ENCODE assay signal across 1 cellular context in the genomic region with DNA sequence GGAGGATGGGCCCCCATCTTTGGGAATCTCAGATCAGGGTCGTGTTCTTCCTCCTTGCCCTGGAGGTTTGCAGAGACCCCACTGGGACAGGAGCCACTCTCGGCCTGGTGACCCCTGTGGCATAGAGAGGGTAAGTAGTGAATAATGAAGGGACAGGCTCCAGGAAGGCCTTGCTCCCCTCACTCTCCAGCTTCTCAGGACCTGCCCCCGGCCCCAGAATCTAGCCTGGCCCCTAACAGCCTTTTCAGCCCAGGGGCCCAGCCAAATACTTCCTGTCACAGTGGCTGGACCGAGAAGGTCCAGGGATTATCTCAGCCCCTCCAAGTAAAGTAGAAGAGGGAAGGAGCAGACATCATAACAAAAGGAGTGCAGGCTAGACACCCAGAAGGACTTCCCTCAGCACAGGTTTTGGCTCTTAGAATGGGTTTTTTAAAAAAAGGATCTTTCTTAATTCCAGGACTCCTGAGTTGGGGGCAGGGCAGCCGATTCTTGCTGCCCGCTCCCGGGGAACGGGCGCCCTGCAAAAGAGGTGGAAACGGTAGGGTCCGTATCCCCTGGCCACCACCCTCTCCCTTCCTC.
TF ChIP-seq lines count a peak whose summit lies in the region.

No MANE protein-coding gene starts in this region.

TF ChIP-seq in IMR-90, 13 proteins besides CTCF, POLR2A, EP300 and RAD21 (continued from another document):
- TF ChIP-seq USF2 (IDR thresholded peaks at IDR 0.05; ENCODE audit: low read depth, low read length) (no peak), SMC3 (IDR thresholded peaks at IDR 0.05; ENCODE audit: low read depth, low read length) (no peak), CHD1 (IDR thresholded peaks at IDR 0.05; ENCODE audit: low read depth, low read length) (no peak), FOS (IDR thresholded peaks at IDR 0.05; ENCODE audit: low read depth, low read length) (no peak)
